In genomic region chr5:158069838-158070237, GRCh38 we compare ENCODE assay signal across 20 cellular contexts.
DNase-seq lines count a peak whose midpoint lies in the region; ATAC-seq, FAIRE-seq and TF ChIP-seq lines count a peak whose summit lies in the region.
"Had no signal": no experiment of that assay in that cellular context is flagged by ENCODE, and none has a peak within 500 bp of the region (broad histone marks: within the 10 kb centered on the region; RNA-seq: fewer than 3 reads in every experiment).

No MANE protein-coding gene starts in this region.

- H2AK5ac ChIP-seq in neuronal stem cell (ENCODE audit: low read depth, low read length): no peak overlapping the region

- no peak overlapping the region for H3K23ac ChIP-seq in neuronal stem cell (ENCODE audit: low read depth, low read length, poor library complexity)

- no peak overlapping the region for H3K27ac Mint-ChIP-seq in activated T-cell treated with anti-CD3 and anti-CD28 coated beads, Interleukin-2, amount 50 U/mL, for 24 hours
- H3K27ac Mint-ChIP-seq: B cell; CD14-positive monocyte; CD8-positive, alpha-beta T cell had no signal

- POLR2A ChIA-PET in endothelial cell of umbilical vein (lab: Charles Lee): no interaction called here

- peak; percentile 15 for FAIRE-seq in endothelial cell of umbilical vein (lab: Jason Lieb, UNC)
- no peak for FAIRE-seq in urothelium cell line (lab: Jason Lieb, UNC)
- FAIRE-seq: A204.1, D721Med, GM12892, H54 had no signal

- H3K27me3 ChIP-seq in endothelial cell of umbilical vein (ENCODE audit: control insufficient read depth in 2 of 2, insufficient read depth in 2 of 2, low read length in 2 of 2) (no peaks in the 10 kb centered on the region), neuronal stem cell (ENCODE audit: control insufficient read depth in 3 of 3, insufficient read depth in 3 of 3, low read depth in 1 of 3, low read length in 3 of 3) (no peaks in the 10 kb centered on the region)

- peaks cover 2% of the 10 kb centered on the region for H3K4me1 Mint-ChIP-seq in activated T-cell treated with anti-CD3 and anti-CD28 coated beads, Interleukin-2, amount 50 U/mL, for 24 hours (ENCODE audit: low read depth)
- H3K4me1 Mint-ChIP-seq: B cell, CD14-positive monocyte had no signal

- no peak for TF ChIP-seq POLR2A in endothelial cell of umbilical vein (IDR thresholded peaks at IDR 0.05; ENCODE audit: low read depth, low read length)

- peak overlapping the region; percentile 19 for H2AFZ ChIP-seq in endothelial cell of umbilical vein (ENCODE audit: low read depth, low read length)
- peak overlapping the region; percentile 4 for H2AFZ ChIP-seq in neuronal stem cell (ENCODE audit: low read length)

- no peaks in the 10 kb centered on the region for H3K9me1 ChIP-seq in endothelial cell of umbilical vein (replicated peaks; ENCODE audit: control insufficient read depth, extremely low read depth, insufficient read depth, low read length)

- no peaks in the 10 kb centered on the region for H3K9me3 ChIP-seq in endothelial cell of umbilical vein (replicated peaks; ENCODE audit: control insufficient read depth, insufficient read depth, low read length)
- no peaks in the 10 kb centered on the region for H3K9me3 ChIP-seq in neuronal stem cell (replicated peaks in 1 of 2; ENCODE audit: control insufficient read depth in 2 of 2, insufficient read depth in 1 of 2, low read depth in 1 of 2, low read length in 2 of 2)

- H3K4me2 ChIP-seq in endothelial cell of umbilical vein (ENCODE audit: insufficient read depth, low read length) (peak overlapping the region; percentile 39), neuronal stem cell (ENCODE audit: insufficient read depth, low read length, poor library complexity, severe bottlenecking) (no peak overlapping the region)

- TF ChIP-seq CTCF in endothelial cell of umbilical vein (IDR thresholded peaks at IDR 0.05; ENCODE audit: extremely low read depth in 1 of 2, insufficient read depth in 1 of 2, low read depth in 1 of 2, low read length in 2 of 2): no peak

- no peak overlapping the region for H3K27ac ChIP-seq in endothelial cell of umbilical vein (ENCODE audit: insufficient read depth, low read depth, low read length)
- H3K27ac ChIP-seq in neuronal stem cell (replicated peaks; ENCODE audit: low read length): no peak overlapping the region
- H3K27ac ChIP-seq: HL-60 had no signal

- no peak overlapping the region for H3K4me3 Mint-ChIP-seq in activated T-cell treated with anti-CD3 and anti-CD28 coated beads, Interleukin-2, amount 50 U/mL, for 24 hours
- H3K4me3 Mint-ChIP-seq: B cell; CD14-positive monocyte; CD8-positive, alpha-beta T cell had no signal

- H3K36me3 Mint-ChIP-seq in activated T-cell treated with anti-CD3 and anti-CD28 coated beads, Interleukin-2, amount 50 U/mL, for 24 hours (ENCODE audit: low read depth): no peaks in the 10 kb centered on the region
- H3K36me3 Mint-ChIP-seq: CD14-positive monocyte; CD8-positive, alpha-beta T cell had no signal

- H3K36me3 ChIP-seq in endothelial cell of umbilical vein (ENCODE audit: control insufficient read depth in 2 of 2, extremely low read depth in 1 of 2, insufficient read depth in 2 of 2, low read length in 2 of 2) (no peaks in the 10 kb centered on the region), neuronal stem cell (replicated peaks in 1 of 2; ENCODE audit: control insufficient read depth in 2 of 2, insufficient read depth in 2 of 2, low read length in 2 of 2) (no peaks in the 10 kb centered on the region)

- no peaks in the 10 kb centered on the region for H3K9me3 Mint-ChIP-seq in activated T-cell treated with anti-CD3 and anti-CD28 coated beads, Interleukin-2, amount 50 U/mL, for 24 hours
- H3K9me3 Mint-ChIP-seq: CD8-positive, alpha-beta T cell had no signal

- no peak overlapping the region for H2BK15ac ChIP-seq in neuronal stem cell (ENCODE audit: low read length)

- no peak overlapping the region for H3K14ac ChIP-seq in neuronal stem cell (ENCODE audit: low read length)

- intact Hi-C loops in left ventricle myocardium superior (cut with micrococcal nuclease) (no loop called here), left cardiac atrium (cut with DNase I) (loop anchor here in 1 of 2 donors (5.0 kb wide), 1 partner anchor 223 kb away; no protein-coding TSS in a partner anchor), endothelial cell of umbilical vein (cut with micrococcal nuclease) (loop anchor here (10.0 kb wide), 1 partner anchor 215 kb away; the partner anchor contains the start of gene CLINT1)

- H3K9ac ChIP-seq in endothelial cell of umbilical vein (replicated peaks; ENCODE audit: extremely low read depth, insufficient read depth, low read length) (no peak overlapping the region), neuronal stem cell (ENCODE audit: low read depth, low read length, poor library complexity) (no peak overlapping the region)

- DNase-seq in left ventricle myocardium superior: no peak
- no peak for DNase-seq in left cardiac atrium
- no peak for DNase-seq in endothelial cell of umbilical vein (ENCODE audit: low read depth, low spot score)
- no peak for DNase-seq in neuronal stem cell (ENCODE audit: low spot score)
- no peak for DNase-seq in urothelium cell line (ENCODE audit: low spot score)
- DNase-seq in activated gamma-delta T cell treated with Interleukin-2 at 50 U/mL for 16 hours: no peak
- DNase-seq in activated T-cell treated with anti-CD3 and anti-CD28 coated beads, Interleukin-2, amount 50 U/mL, for 24 hours: no peak
- DNase-seq: CD8-positive, alpha-beta T cell; COR-L47; DMS153; DND-41; GDM1 had no signal

- no peak overlapping the region for H3K18ac ChIP-seq in neuronal stem cell (ENCODE audit: low read length)

- H2BK120ac ChIP-seq in neuronal stem cell (ENCODE audit: low read depth, low read length): no peak overlapping the region

- H2BK5ac ChIP-seq in neuronal stem cell (ENCODE audit: low read length): no peak overlapping the region

- H4K8ac ChIP-seq in neuronal stem cell (ENCODE audit: low read depth, low read length): no peak overlapping the region

- no peak overlapping the region for H3K4ac ChIP-seq in neuronal stem cell (ENCODE audit: low read length)

- no peaks in the 10 kb centered on the region for H3K79me1 ChIP-seq in neuronal stem cell (ENCODE audit: low read depth, low read length)

- H4K91ac ChIP-seq in neuronal stem cell (ENCODE audit: low read depth, low read length, poor library complexity): no peak overlapping the region

- WGBS in neuronal stem cell (ENCODE audit: extremely low coverage in 2 of 2, insufficient read length in 2 of 2, insufficient replicate concordance in 1 of 2), 2 donors: no CpG with 5 or more reads among the region's 2 CpGs

- ATAC-seq in left ventricle myocardium superior (peak; percentile 51), left cardiac atrium (no peak)
- ATAC-seq: CD8-positive, alpha-beta T cell; HCT116 had no signal

- H3K27me3 Mint-ChIP-seq in activated T-cell treated with anti-CD3 and anti-CD28 coated beads, Interleukin-2, amount 50 U/mL, for 24 hours: peaks cover 2% of the 10 kb centered on the region
- H3K27me3 Mint-ChIP-seq: B cell had no signal

- H2BK12ac ChIP-seq in neuronal stem cell (ENCODE audit: low read length): no peak overlapping the region

- H3K79me2 ChIP-seq in endothelial cell of umbilical vein (ENCODE audit: control insufficient read depth, insufficient read depth, low read length): no peaks in the 10 kb centered on the region

- H3K4me3 ChIP-seq in endothelial cell of umbilical vein (replicated peaks in 1 of 3; ENCODE audit: insufficient read depth in 1 of 3, low read depth in 1 of 3, low read length in 3 of 3): no peak overlapping the region
- no peak overlapping the region for H3K4me3 ChIP-seq in neuronal stem cell (ENCODE audit: low read length in 2 of 2)

- H3K4me1 ChIP-seq in endothelial cell of umbilical vein (ENCODE audit: control insufficient read depth, extremely low read depth, insufficient read depth, low read length): peaks cover 7% of the 10 kb centered on the region
- peaks cover 0 to 4% of the 10 kb centered on the region in 2 donors for H3K4me1 ChIP-seq in neuronal stem cell (ENCODE audit: control insufficient read depth in 2 of 2, insufficient read depth in 1 of 2, low read depth in 1 of 2, low read length in 2 of 2)

- CTCF ChIA-PET in endothelial cell of umbilical vein (lab: Charles Lee): interaction anchor here (1.0 to 1.4 kb wide), 4 partner anchors 8 to 15 kb away, joined by 3 to 4 read pairs (median 4); no protein-coding TSS in a partner anchor

- dilution Hi-C loops in endothelial cell of umbilical vein (cut with MboI; ENCODE audit: extremely low pct_ligation_motif_present, low sequenced_read_pairs): no loop called here

- BruUV-seq in endothelial cell of umbilical vein (replicated peaks; lab: Mats Ljungman, UMichigan): no TSS peak

- H4K20me1 ChIP-seq in endothelial cell of umbilical vein (replicated peaks; ENCODE audit: control insufficient read depth, extremely low read depth, insufficient read depth, low read length): no peaks in the 10 kb centered on the region

TF ChIP-seq in endothelial cell of umbilical vein, 7 proteins besides CTCF, POLR2A, EP300 and RAD21:
- TF ChIP-seq JUN (IDR thresholded peaks at IDR 0.05; ENCODE audit: borderline replicate concordance, insufficient read depth, insufficient read length, low read depth): no peak
- TF ChIP-seq FOS (IDR thresholded peaks at IDR 0.05; ENCODE audit: borderline replicate concordance, insufficient read depth, low read length): no peak
- no peak for TF ChIP-seq POLR2AphosphoS5 (IDR thresholded peaks at IDR 0.05; ENCODE audit: insufficient read depth, low read depth, low read length)
- no peak for TF ChIP-seq GATA2 (IDR thresholded peaks at IDR 0.05; ENCODE audit: insufficient read depth, insufficient read length, low read depth, low read length)
- TF ChIP-seq EZH2 (IDR thresholded peaks at IDR 0.05; ENCODE audit: borderline replicate concordance, low read depth, low read length, severe bottlenecking): no peak
- no peak for TF ChIP-seq MAX (IDR thresholded peaks at IDR 0.05; ENCODE audit: insufficient read depth, insufficient read length)
- no peak for TF ChIP-seq MYC (IDR thresholded peaks at IDR 0.05; ENCODE audit: low read depth, low read length)
TF ChIP-seq in endothelial cell of umbilical vein: peak in this region for 0.
